9 cellular contexts compared by ENCODE assay signal in the genomic region with DNA sequence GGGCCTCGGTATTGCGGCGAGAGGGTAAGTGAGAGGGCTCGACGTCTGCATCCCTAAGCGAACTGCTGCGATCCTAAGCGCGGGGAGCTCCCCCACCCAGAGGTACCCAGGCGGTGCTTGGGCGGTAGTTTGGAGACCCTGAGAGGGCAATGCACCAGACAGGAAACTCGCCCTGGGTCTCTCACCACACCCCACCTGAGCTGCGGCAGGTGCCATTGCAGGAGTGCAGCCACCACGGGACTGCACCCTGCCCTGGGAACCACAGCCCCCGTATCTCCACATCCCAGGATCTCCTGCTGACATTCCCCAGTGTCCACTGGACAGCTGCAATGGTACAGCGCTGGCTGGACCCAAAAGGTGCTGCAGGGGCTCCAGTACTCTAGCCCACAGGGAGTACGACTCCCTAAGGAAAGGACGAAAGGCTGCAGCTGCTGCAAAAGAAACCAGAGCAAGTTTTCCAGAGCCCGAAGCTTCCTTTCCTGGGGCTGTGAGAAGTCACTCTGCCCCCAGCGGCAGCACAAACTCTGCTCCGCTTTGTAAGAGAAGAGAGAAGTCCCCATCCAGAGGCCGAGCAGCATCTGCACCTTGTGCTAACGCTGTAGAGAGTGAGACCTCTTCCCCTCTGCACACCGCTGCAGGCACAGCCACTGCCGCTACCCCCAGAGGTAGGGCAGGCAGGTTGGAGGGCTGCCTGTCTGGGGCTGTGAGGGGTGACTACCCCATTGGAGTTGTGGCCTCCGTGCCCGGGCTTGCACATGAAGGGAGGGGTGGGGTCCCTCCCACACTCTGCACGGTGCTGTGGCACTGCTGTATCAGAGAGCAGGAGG. TPM values are rescaled to one million over a fixed set of nuclear protein-coding genes. Genes with fewer than 3 reads are reported as not detected.
DNase-seq lines count a peak whose midpoint lies in the region; ATAC-seq and TF ChIP-seq lines count a peak whose summit lies in the region.
"Had no signal": no experiment of that assay in that cellular context is flagged by ENCODE, and none has a peak within 500 bp of the region (broad histone marks: within the 10 kb centered on the region; RNA-seq: fewer than 3 reads in every experiment).

No MANE protein-coding gene starts in this region.

- no peaks in the 10 kb centered on the region for H3K9me3 ChIP-seq in colonic mucosa

- no peaks in the 10 kb centered on the region for H3K27me3 ChIP-seq in colonic mucosa

- H3K4me1 ChIP-seq in colonic mucosa: no peaks in the 10 kb centered on the region

- peak; percentile 83 for DNase-seq in GM03348 (ENCODE audit: low spot score)
- peak; percentile 10 for DNase-seq in LNCaP clone FGC (ENCODE audit: low read depth)
- peak; percentile 11 for DNase-seq in UCSD-AML1 (lab: John Stamatoyannopoulos, UW; ENCODE audit: unreplicated experiment)
- DNase-seq in colonic mucosa: peak; percentile 50
- peak; percentile 22 for DNase-seq in kidney glomerular epithelial cell (lab: John Stamatoyannopoulos, UW)
- DNase-seq in smooth muscle cell of the brain vasculature (ENCODE audit: low read depth, low spot score): peak; percentile 10
- no peak for DNase-seq in NCI-H2081 treated with DMSO at 0.1 percent for 48 hours (lab: John Stamatoyannopoulos, UW)

- peak; percentile 79 for ATAC-seq in GM21825 (IDR thresholded peaks at IDR 0.05; ENCODE audit: unreplicated experiment)

- intact Hi-C loops in colonic mucosa (cut with DNase I): loop anchor here (5.0 kb wide), 2 partner anchors 137 to 362 kb away; no protein-coding TSS in a partner anchor

- H3K27ac ChIP-seq in colonic mucosa: no peak overlapping the region
- H3K27ac ChIP-seq: epithelial cell of prostate had no signal

- no peaks in the 10 kb centered on the region for H3K36me3 ChIP-seq in colonic mucosa

- peak overlapping the region in 1 of 2 donors; percentile 62 for H3K9ac ChIP-seq in colonic mucosa (ENCODE audit: low read depth in 2 of 2, low read length in 2 of 2)

- peak overlapping the region; percentile 28 for H3K4me3 ChIP-seq in LNCaP clone FGC (ENCODE audit: low read depth, low read length)
- H3K4me3 ChIP-seq in colonic mucosa: peak overlapping the region; percentile 42

- peak; percentile 56 for TF ChIP-seq CTCF in LNCaP clone FGC (IDR thresholded peaks at IDR 0.05; ENCODE audit: control insufficient read depth, extremely low read depth, insufficient read depth)
- peak; percentile 12 for TF ChIP-seq CTCF in colonic mucosa (IDR thresholded peaks at IDR 0.05)

RNA-seq across cellular contexts. Expression of gene MON2, which starts 31.1 kb away (rescaled TPM):
- total RNA-seq in colonic mucosa: 10 to 100 TPM; 50.4 to 53.0 TPM
